Comparison of ENCODE assay signal across 9 cellular contexts in genomic region chr1:26799479-26800133, GRCh38. TPM values are rescaled to one million over a fixed set of nuclear protein-coding genes. Genes with fewer than 3 reads are reported as not detected.
A peak's percentile ranks its signal among the peaks of the same experiment; 100 is the strongest.
DNase-seq lines count a peak whose midpoint lies in the region; ATAC-seq, FAIRE-seq and TF ChIP-seq lines count a peak whose summit lies in the region.
"Had no signal": no experiment of that assay in that cellular context is flagged by ENCODE, and none has a peak within 500 bp of the region (broad histone marks: within the 10 kb centered on the region; RNA-seq: fewer than 3 reads in every experiment).

No MANE protein-coding gene starts in this region.

- H3K27me3 ChIP-seq in SJSA1 (replicated peaks): no peaks in the 10 kb centered on the region
- no peaks in the 10 kb centered on the region for H3K27me3 ChIP-seq in mesendoderm (ENCODE audit: insufficient read depth, low read length, poor library complexity)
- no peaks in the 10 kb centered on the region for H3K27me3 ChIP-seq in small intestine (ENCODE audit: control insufficient read depth in 2 of 2, insufficient read depth in 2 of 2, low read length in 2 of 2)

- no peak for FAIRE-seq in small intestine (lab: Jason Lieb, UNC)

- ATAC-seq in HG03520 (IDR thresholded peaks at IDR 0.05; ENCODE audit: unreplicated experiment): no peak

- WGBS in mesendoderm (ENCODE audit: extremely low coverage, insufficient coverage, low lambda C conversion rate): no CpG with 5 or more reads among the region's 5 CpGs
- WGBS in small intestine, 3 donors: 54 to 62% (median 61%) methylated on average over 5 of the region's 5 CpGs

- H3K9ac ChIP-seq in mesendoderm (ENCODE audit: low read length): peak overlapping the region; percentile 23

- H3K4ac ChIP-seq in mesendoderm (ENCODE audit: low read depth, low read length): no peak overlapping the region

- no peak overlapping the region for H2BK15ac ChIP-seq in mesendoderm (replicated peaks; ENCODE audit: low read depth)

- H3K9me3 ChIP-seq in SJSA1 (replicated peaks) (no peaks in the 10 kb centered on the region), small intestine (ENCODE audit: control insufficient read depth, low read depth) (no peaks in the 10 kb centered on the region)

- H3K27ac ChIP-seq in SJSA1: peak overlapping the region; percentile 54
- H3K27ac ChIP-seq in coronary artery: peak overlapping the region; percentile 16 to 64
- peak overlapping the region; percentile 7 for H3K27ac ChIP-seq in mesendoderm (ENCODE audit: low read depth, low read length)
- peak overlapping the region in 1 of 2 donors; percentile 32 for H3K27ac ChIP-seq in small intestine (ENCODE audit: low read depth in 1 of 2, low read length in 1 of 2)
- H3K27ac ChIP-seq: SK-N-MC had no signal

- TF ChIP-seq CTCF in coronary artery (IDR thresholded peaks at IDR 0.05): no peak

- H3K4me3 ChIP-seq in SJSA1 (no peak overlapping the region), coronary artery (peak overlapping the region; percentile 33), mesendoderm (ENCODE audit: low read length) (no peak overlapping the region), small intestine (ENCODE audit: low read depth in 1 of 2, low read length in 2 of 2) (no peak overlapping the region)

- H3K4me2 ChIP-seq in mesendoderm (ENCODE audit: low read length): peak overlapping the region; percentile 3

- no peaks in the 10 kb centered on the region for H3K79me1 ChIP-seq in mesendoderm (ENCODE audit: low read length)

- no peak overlapping the region for H3K18ac ChIP-seq in mesendoderm (ENCODE audit: low read length)

- H3K23ac ChIP-seq in mesendoderm (ENCODE audit: low read length): peak overlapping the region; percentile 85

- no peak overlapping the region for H4K8ac ChIP-seq in mesendoderm (ENCODE audit: low read depth, low read length)

- peak overlapping the region; percentile 47 for H2AK5ac ChIP-seq in mesendoderm (ENCODE audit: low read length)

- peaks cover 6% of the 10 kb centered on the region for H3K36me3 ChIP-seq in SJSA1
- H3K36me3 ChIP-seq in mesendoderm (ENCODE audit: control insufficient read depth, insufficient read depth, low read length): no peaks in the 10 kb centered on the region
- H3K36me3 ChIP-seq in small intestine (ENCODE audit: control insufficient read depth in 2 of 2, insufficient read depth in 2 of 2, low read length in 2 of 2): peaks cover 0 to 6% of the 10 kb centered on the region in 2 donors

- no peaks in the 10 kb centered on the region for H3K79me2 ChIP-seq in mesendoderm (ENCODE audit: control insufficient read depth, insufficient read depth, low read length)

- peak overlapping the region; percentile 51 for H4K5ac ChIP-seq in mesendoderm (ENCODE audit: low read length)

- H3K4me1 ChIP-seq in SJSA1 (replicated peaks) (peaks cover 27% of the 10 kb centered on the region), mesendoderm (ENCODE audit: control insufficient read depth, low read depth, low read length) (peaks cover 10% of the 10 kb centered on the region), small intestine (ENCODE audit: control insufficient read depth in 2 of 2, insufficient read depth in 1 of 2, low read depth in 1 of 2, low read length in 1 of 2) (peaks cover 0 to 3% of the 10 kb centered on the region in 2 donors)

- no peak overlapping the region for H2BK120ac ChIP-seq in mesendoderm (ENCODE audit: low read depth, low read length)

- H2BK5ac ChIP-seq in mesendoderm (ENCODE audit: low read length): peak overlapping the region; percentile 81

- peak; percentile 68 for DNase-seq in HCEC 1CT
- peak; percentile 59 to 80 for DNase-seq in SJSA1 (ENCODE audit: low read depth in 1 of 2, low spot score in 2 of 2)
- DNase-seq in coronary artery (ENCODE audit: low spot score): no peak
- DNase-seq in mesendoderm: peak; percentile 83
- peak; percentile 59 for DNase-seq in ureter (ENCODE audit: low spot score)
- DNase-seq in small intestine: no peak
- no peak for DNase-seq in NCI-H1417 (lab: John Stamatoyannopoulos, UW)

- H3K56ac ChIP-seq in mesendoderm (ENCODE audit: low read length): peak overlapping the region; percentile 78

RNA-seq across cellular contexts. Expression of gene PIGV, which starts 11.9 kb away (rescaled TPM):
- 10.2 and 21.3 TPM in 2 replicates for total RNA-seq in SJSA1 (2014; rRNA removed; shearing (Covaris generic))
- 3.6 TPM for polyA plus RNA-seq in mesendoderm (2013, experiment 1 of 2)
- polyA plus RNA-seq in mesendoderm (2013, experiment 2 of 2): 3.5 TPM
- total RNA-seq in ureter: 17.0 TPM
- 10 to 100 TPM in 1 of 3 donors, 1 to 10 TPM in 2; 3.4 to 12.9 (median 4.1) TPM for polyA plus RNA-seq in small intestine

RNA-seq across cellular contexts. Expression of gene ZDHHC18, which starts 26.9 kb away (rescaled TPM):
- 18.4 and 19.9 TPM in 2 replicates for total RNA-seq in SJSA1 (2014; rRNA removed; shearing (Covaris generic))
- polyA plus RNA-seq in mesendoderm (2013, experiment 1 of 2): 25.7 TPM
- 26.8 TPM for polyA plus RNA-seq in mesendoderm (2013, experiment 2 of 2)
- total RNA-seq in ureter: 21.0 TPM
- 10 to 100 TPM in 1 of 3 donors, 1 to 10 TPM in 2; 7.2 to 10.5 (median 7.8) TPM for polyA plus RNA-seq in small intestine

Comparison
In these comparisons a context has a peak if more than half of its experiments do, and no peak if none do; other contexts are left out.
1. DNase-seq: peak in HCEC 1CT (single experiment), SJSA1 (2 of 2), mesendoderm (single experiment) and ureter (single experiment); none in coronary artery (single experiment), small intestine (single experiment) and NCI-H1417 (0 of 3).